20 cellular contexts compared by ENCODE assay signal in genomic region chrX:46407036-46407752, GRCh38.
DNase-seq lines count a peak whose midpoint lies in the region; ATAC-seq, FAIRE-seq and TF ChIP-seq lines count a peak whose summit lies in the region.
"Had no signal": no experiment of that assay in that cellular context is flagged by ENCODE, and none has a peak within 500 bp of the region (broad histone marks: within the 10 kb centered on the region; RNA-seq: fewer than 3 reads in every experiment).

No MANE protein-coding gene starts in this region.

- no peak overlapping the region for H2BK5ac ChIP-seq in mesenchymal stem cell (ENCODE audit: low read depth, low read length, poor library complexity, severe bottlenecking)

- H3K27me3 ChIP-seq in GM23248 (replicated peaks; ENCODE audit: insufficient read depth) (no peaks in the 10 kb centered on the region), astrocyte (ENCODE audit: insufficient read depth, low read length) (no peaks in the 10 kb centered on the region), mesenchymal stem cell (ENCODE audit: control insufficient read depth in 1 of 2, insufficient read depth in 1 of 2, low read length in 2 of 2) (peaks cover 0 to 21% of the 10 kb centered on the region in 2 experiments), PC-3 (ENCODE audit: low read length) (no peaks in the 10 kb centered on the region), MG63 (no peaks in the 10 kb centered on the region)
- H3K27me3 ChIP-seq: Peyer's patch had no signal

- H4K20me1 ChIP-seq in GM23248 (ENCODE audit: insufficient read depth) (no peaks in the 10 kb centered on the region), astrocyte (ENCODE audit: insufficient read depth, low read length) (no peaks in the 10 kb centered on the region), PC-3 (ENCODE audit: low read length) (no peaks in the 10 kb centered on the region)

- in situ Hi-C loops in GM23248 (cut with MboI), result loop anchor here (25.0 kb wide), 1 partner anchor 1070 kb away; no protein-coding TSS in a partner anchor

- H2BK120ac ChIP-seq in mesenchymal stem cell (ENCODE audit: low read depth, low read length), result no peak overlapping the region

- no peaks in the 10 kb centered on the region for H3K9me2 ChIP-seq in GM23248 (ENCODE audit: insufficient read depth)
- H3K9me2 ChIP-seq in PC-3 (replicated peaks; ENCODE audit: low read length), result no peaks in the 10 kb centered on the region

- H3K27me3 Mint-ChIP-seq in astrocyte (ENCODE audit: low read depth, unreplicated experiment), result no peaks in the 10 kb centered on the region
- H3K27me3 Mint-ChIP-seq: CD4-positive, alpha-beta memory T cell had no signal

- no peak overlapping the region for H3K4me2 ChIP-seq in GM23248 (ENCODE audit: unreplicated experiment)
- no peak overlapping the region for H3K4me2 ChIP-seq in astrocyte (ENCODE audit: low read length)
- no peak overlapping the region for H3K4me2 ChIP-seq in mesenchymal stem cell (ENCODE audit: low read length, poor library complexity, severe bottlenecking)
- no peak overlapping the region for H3K4me2 ChIP-seq in PC-3 (ENCODE audit: low read length)
- H3K4me2 ChIP-seq: A549 had no signal

- no peaks in the 10 kb centered on the region for H3K36me3 ChIP-seq in GM23248 (ENCODE audit: low read depth)
- H3K36me3 ChIP-seq in astrocyte (ENCODE audit: insufficient read depth, low read length), result no peaks in the 10 kb centered on the region
- no peaks in the 10 kb centered on the region for H3K36me3 ChIP-seq in mesenchymal stem cell (ENCODE audit: control insufficient read depth in 1 of 2, insufficient read depth in 2 of 2, low read depth in 1 of 2, low read length in 2 of 2)
- no peaks in the 10 kb centered on the region for H3K36me3 ChIP-seq in PC-3 (ENCODE audit: low read depth, low read length)
- H3K36me3 ChIP-seq in MG63, result no peaks in the 10 kb centered on the region
- H3K36me3 ChIP-seq: Peyer's patch had no signal

- no peaks in the 10 kb centered on the region for H3F3A ChIP-seq in GM23248 (ENCODE audit: insufficient read depth)
- no peaks in the 10 kb centered on the region for H3F3A ChIP-seq in PC-3 (ENCODE audit: low read length, unreplicated experiment)

- H3K27ac ChIP-seq in GM23248 (no peak overlapping the region), astrocyte (ENCODE audit: low read depth, low read length) (no peak overlapping the region), mesenchymal stem cell (ENCODE audit: low read length, poor library complexity, severe bottlenecking) (no peak overlapping the region), PC-3 (ENCODE audit: low read length) (no peak overlapping the region)
- H3K27ac ChIP-seq: Peyer's patch had no signal

- FAIRE-seq in astrocyte (lab: Jason Lieb, UNC), result no peak
- FAIRE-seq: A549, GM12892, H54 had no signal

- H3K18ac ChIP-seq in mesenchymal stem cell (ENCODE audit: low read depth in 1 of 2, low read length in 2 of 2), result no peak overlapping the region

- H3K79me2 ChIP-seq in GM23248 (ENCODE audit: insufficient read depth) (no peaks in the 10 kb centered on the region), astrocyte (ENCODE audit: insufficient read depth, low read length) (no peaks in the 10 kb centered on the region), PC-3 (ENCODE audit: low read length) (no peaks in the 10 kb centered on the region)

- intact Hi-C loops in PC-3 (cut with micrococcal nuclease), result no loop called here

- TF ChIP-seq CTCF in AG10803 (conservative IDR thresholded peaks at IDR 0.05; ENCODE audit: low read length) (no peak), astrocyte (IDR thresholded peaks at IDR 0.05; ENCODE audit: insufficient read depth, low read depth, low read length) (no peak), PC-3 (conservative IDR thresholded peaks at IDR 0.05; ENCODE audit: low read depth, low read length) (no peak)

- H3K9me3 Mint-ChIP-seq in astrocyte (ENCODE audit: unreplicated experiment), result peaks cover under 1% of the 10 kb centered on the region

- no peak overlapping the region for H2BK12ac ChIP-seq in mesenchymal stem cell (ENCODE audit: low read length in 2 of 2)

- H3K79me1 ChIP-seq in mesenchymal stem cell (replicated peaks; ENCODE audit: low read length, poor library complexity, severe bottlenecking), result no peaks in the 10 kb centered on the region

- no peak overlapping the region for H4K91ac ChIP-seq in mesenchymal stem cell (ENCODE audit: low read length)

- no TSS peak for BruUV-seq in PC-3 (replicated peaks; lab: Mats Ljungman, UMichigan)

- 74 to 87% methylated on average over 6 of the region's 6 CpGs for WGBS in GM23248 (ENCODE audit: low coverage in 1 of 2, low lambda C conversion rate in 2 of 2, missing lambda C conversion rate in 2 of 2), 2 experiments
- no CpG with 5 or more reads among the region's 6 CpGs for WGBS in mesenchymal stem cell

- H2AK5ac ChIP-seq in mesenchymal stem cell (ENCODE audit: low read length, severe bottlenecking), result no peak overlapping the region

- H3K23ac ChIP-seq in mesenchymal stem cell (ENCODE audit: low read length in 2 of 2), result no peak overlapping the region

- peak overlapping the region; percentile 34 for H3K4me3 Mint-ChIP-seq in astrocyte (ENCODE audit: unreplicated experiment)
- H3K4me3 Mint-ChIP-seq: CD4-positive, alpha-beta memory T cell had no signal

- H3K9me3 ChIP-seq in GM23248 (ENCODE audit: low read depth), result no peaks in the 10 kb centered on the region
- no peaks in the 10 kb centered on the region for H3K9me3 ChIP-seq in astrocyte (ENCODE audit: insufficient read depth, low read depth, low read length)
- no peaks in the 10 kb centered on the region for H3K9me3 ChIP-seq in mesenchymal stem cell (ENCODE audit: control insufficient read depth, low read length)
- no peaks in the 10 kb centered on the region for H3K9me3 ChIP-seq in PC-3 (ENCODE audit: low read length)
- H3K9me3 ChIP-seq in MG63, result no peaks in the 10 kb centered on the region
- H3K9me3 ChIP-seq: A549, Caco-2, Peyer's patch had no signal

- POLR2A ChIA-PET in PC-3 (lab: Charles Lee; ENCODE audit: unreplicated experiment), result no interaction called here

- H3K4me1 Mint-ChIP-seq in astrocyte (ENCODE audit: low read depth, unreplicated experiment), result peaks cover 7% of the 10 kb centered on the region

- no peak overlapping the region for H4K8ac ChIP-seq in mesenchymal stem cell (ENCODE audit: low read length)

- no peak overlapping the region for H2BK15ac ChIP-seq in mesenchymal stem cell (ENCODE audit: low read depth, poor library complexity, severe bottlenecking)

- no peak overlapping the region for H3K4ac ChIP-seq in mesenchymal stem cell (ENCODE audit: low read depth in 1 of 2, low read length in 2 of 2)

- peaks cover 9% of the 10 kb centered on the region; the same call in 1 of the 2 replicates for H3K4me1 ChIP-seq in GM23248 (ENCODE audit: insufficient read depth)
- no peaks in the 10 kb centered on the region for H3K4me1 ChIP-seq in astrocyte (ENCODE audit: insufficient read depth, low read length)
- H3K4me1 ChIP-seq in mesenchymal stem cell (ENCODE audit: control insufficient read depth, insufficient read depth, low read depth, low read length), result no peaks in the 10 kb centered on the region
- H3K4me1 ChIP-seq in PC-3 (ENCODE audit: insufficient read depth, low read length), result peaks cover 7% of the 10 kb centered on the region; the same call in 1 of the 2 replicates
- H3K4me1 ChIP-seq: Peyer's patch had no signal

- H2AFZ ChIP-seq in GM23248, result peak overlapping the region; percentile 47
- H2AFZ ChIP-seq in astrocyte (ENCODE audit: low read depth, low read length), result no peak overlapping the region
- H2AFZ ChIP-seq in mesenchymal stem cell (ENCODE audit: low read depth, low read length), result no peak overlapping the region
- no peak overlapping the region for H2AFZ ChIP-seq in PC-3 (ENCODE audit: low read length)

- no peaks in the 10 kb centered on the region for H3K36me3 Mint-ChIP-seq in astrocyte (ENCODE audit: low read depth, unreplicated experiment)
- H3K36me3 Mint-ChIP-seq: CD4-positive, alpha-beta memory T cell had no signal

- no peak for ATAC-seq in GM21786 (IDR thresholded peaks at IDR 0.05; ENCODE audit: unreplicated experiment)
- ATAC-seq in PC-3, result no peak

- no peak overlapping the region for H3K9ac ChIP-seq in GM23248
- no peak overlapping the region for H3K9ac ChIP-seq in astrocyte (ENCODE audit: low read length)
- peak overlapping the region; percentile 25 for H3K9ac ChIP-seq in mesenchymal stem cell (ENCODE audit: low read length)
- H3K9ac ChIP-seq in PC-3 (ENCODE audit: low read length), result no peak overlapping the region

- H3K4me3 ChIP-seq in AG10803 (ENCODE audit: low read length) (no peak overlapping the region), GM23248 (no peak overlapping the region), astrocyte (ENCODE audit: insufficient read depth, low read depth, low read length) (no peak overlapping the region), mesenchymal stem cell (ENCODE audit: insufficient read depth in 1 of 2, low read depth in 1 of 2, low read length in 2 of 2) (no peak overlapping the region), PC-3 (ENCODE audit: low read length) (no peak overlapping the region), MG63 (no peak overlapping the region)
- H3K4me3 ChIP-seq: A549, Peyer's patch had no signal

- no peak overlapping the region for H3K14ac ChIP-seq in mesenchymal stem cell (ENCODE audit: low read length in 2 of 2)

- CTCF ChIA-PET in PC-3 (lab: Charles Lee), result no interaction called here

- no peak overlapping the region for H3K27ac Mint-ChIP-seq in astrocyte (ENCODE audit: unreplicated experiment)

- DNase-seq in AG10803 (ENCODE audit: low read depth), result peak; percentile 18
- DNase-seq in GM23248, result peak; percentile 13
- DNase-seq in astrocyte (ENCODE audit: low read depth), result no peak
- no peak for DNase-seq in mesenchymal stem cell
- DNase-seq in central memory CD4-positive, alpha-beta T cell, result no peak
- no peak for DNase-seq in PC-3
- DNase-seq in MG63, result no peak
- DNase-seq: Caco-2; CD4-positive, alpha-beta memory T cell; DMS 273 treated with DMSO at 0.1 percent for 48 hours; DMS79 treated with DMSO at 0.1 percent for 48 hours; Kasumi-1; NCI-H1092; NCI-H1436 treated with DMSO at 0.1 percent for 48 hours; NCI-H1930; Peyer's patch had no signal

Comparison
In these comparisons a context has a peak if more than half of its experiments do, and no peak if none do; other contexts are left out.
1. DNase-seq: peak in AG10803 (single experiment) and GM23248 (single experiment); none in astrocyte (single experiment), mesenchymal stem cell (single experiment), central memory CD4-positive, alpha-beta T cell (single experiment), PC-3 (single experiment) and MG63 (single experiment).